ENCODE assay signal across 15 cellular contexts in genomic region chr5:125775896-125776295, GRCh38.
DNase-seq lines count a peak whose midpoint lies in the region; ATAC-seq and TF ChIP-seq lines count a peak whose summit lies in the region.
"Had no signal": no experiment of that assay in that cellular context is flagged by ENCODE, and none has a peak within 500 bp of the region (broad histone marks: within the 10 kb centered on the region; RNA-seq: fewer than 3 reads in every experiment).

No MANE protein-coding gene starts in this region.

- H4K8ac ChIP-seq in mesendoderm (ENCODE audit: low read depth, low read length): no peak overlapping the region

- H3K27ac ChIP-seq in mesendoderm (ENCODE audit: low read depth, low read length) (no peak overlapping the region), foreskin keratinocyte (no peak overlapping the region)
- H3K27ac ChIP-seq: BLaER1 treated with 17β-estradiol and CSF1 and Interleukin-3, amounts not matched to agents 10 nM and 100 nM had no signal

- H2BK5ac ChIP-seq in mesendoderm (ENCODE audit: low read length): no peak overlapping the region

- H4K5ac ChIP-seq in mesendoderm (ENCODE audit: low read length): no peak overlapping the region

- H2BK15ac ChIP-seq in mesendoderm (replicated peaks; ENCODE audit: low read depth): no peak overlapping the region

- H2BK120ac ChIP-seq in mesendoderm (ENCODE audit: low read depth, low read length): no peak overlapping the region

- H3K9ac ChIP-seq in mesendoderm (ENCODE audit: low read length): no peak overlapping the region
- H3K9ac ChIP-seq: BLaER1 treated with 17β-estradiol and CSF1 and Interleukin-3, amounts not matched to agents 10 nM and 100 nM had no signal

- no peak overlapping the region for H3K4me2 ChIP-seq in mesendoderm (ENCODE audit: low read length)
- H3K4me2 ChIP-seq: BLaER1 treated with 17β-estradiol and CSF1 and Interleukin-3, amounts not matched to agents 10 nM and 100 nM; GM23338 had no signal

- TF ChIP-seq CTCF in foreskin keratinocyte (conservative IDR thresholded peaks at IDR 0.05): no peak

- H3K4me3 ChIP-seq in mesendoderm (ENCODE audit: low read length): no peak overlapping the region
- H3K4me3 ChIP-seq: BLaER1 treated with 17β-estradiol and CSF1 and Interleukin-3, amounts not matched to agents 10 nM and 100 nM; GM23338 had no signal

- no peak overlapping the region for H3K4ac ChIP-seq in mesendoderm (ENCODE audit: low read depth, low read length)

- DNase-seq in NCI-H526 (lab: John Stamatoyannopoulos, UW): peak; percentile 1 to 9
- no peak for DNase-seq in NCI-H526 treated with DMSO at 0.1 percent for 48 hours (lab: John Stamatoyannopoulos, UW)
- DNase-seq in NCI-H69 (lab: John Stamatoyannopoulos, UW): peak; percentile 53
- peak; percentile 71 for DNase-seq in mesendoderm
- DNase-seq in superior temporal gyrus (ENCODE audit: extremely low spot score): peak; percentile 25
- no peak for DNase-seq in foreskin keratinocyte
- DNase-seq: ACHN; CD4-positive, CD25-positive, alpha-beta regulatory T cell; DMS79; GDM1; H9 had no signal

- no peak overlapping the region for H3K23ac ChIP-seq in mesendoderm (ENCODE audit: low read length)

- no peaks in the 10 kb centered on the region for H3K36me3 ChIP-seq in mesendoderm (ENCODE audit: control insufficient read depth, insufficient read depth, low read length)
- H3K36me3 ChIP-seq: BLaER1 treated with 17β-estradiol and CSF1 and Interleukin-3, amounts not matched to agents 10 nM and 100 nM had no signal

- WGBS in mesendoderm (ENCODE audit: extremely low coverage, insufficient coverage, low lambda C conversion rate): no CpG with 5 or more reads among the region's 1 CpG

- no peaks in the 10 kb centered on the region for H3K79me1 ChIP-seq in mesendoderm (ENCODE audit: low read length)

- H3K18ac ChIP-seq in mesendoderm (ENCODE audit: low read length): no peak overlapping the region

- no peak overlapping the region for H3K56ac ChIP-seq in mesendoderm (ENCODE audit: low read length)

- H3K4me1 ChIP-seq in mesendoderm (ENCODE audit: control insufficient read depth, low read depth, low read length): peaks cover 7% of the 10 kb centered on the region
- H3K4me1 ChIP-seq in foreskin keratinocyte: no peaks in the 10 kb centered on the region
- H3K4me1 ChIP-seq: BLaER1 treated with 17β-estradiol and CSF1 and Interleukin-3, amounts not matched to agents 10 nM and 100 nM had no signal

- no peaks in the 10 kb centered on the region for H3K79me2 ChIP-seq in mesendoderm (ENCODE audit: control insufficient read depth, insufficient read depth, low read length)

- ATAC-seq in HG03196 (IDR thresholded peaks at IDR 0.05; ENCODE audit: unreplicated experiment) (no peak), HG02610 (IDR thresholded peaks at IDR 0.05; ENCODE audit: unreplicated experiment) (no peak), foreskin keratinocyte (no peak)
- ATAC-seq: GM23338 had no signal

- H3K27me3 ChIP-seq in mesendoderm (ENCODE audit: insufficient read depth, low read length, poor library complexity) (no peaks in the 10 kb centered on the region), foreskin keratinocyte (no peaks in the 10 kb centered on the region)
- H3K27me3 ChIP-seq: BLaER1 treated with 17β-estradiol and CSF1 and Interleukin-3, amounts not matched to agents 10 nM and 100 nM had no signal

- no peak overlapping the region for H2AK5ac ChIP-seq in mesendoderm (ENCODE audit: low read length)

Comparison
In these comparisons a context has a peak if more than half of its experiments do, and no peak if none do; other contexts are left out.
1. DNase-seq: peak in NCI-H526 (2 of 2), NCI-H69 (single experiment), mesendoderm (single experiment) and superior temporal gyrus (single experiment); none in NCI-H526 treated with DMSO at 0.1 percent for 48 hours (single experiment) and foreskin keratinocyte (0 of 2).